28 cellular contexts compared by ENCODE assay signal in the genomic region with DNA sequence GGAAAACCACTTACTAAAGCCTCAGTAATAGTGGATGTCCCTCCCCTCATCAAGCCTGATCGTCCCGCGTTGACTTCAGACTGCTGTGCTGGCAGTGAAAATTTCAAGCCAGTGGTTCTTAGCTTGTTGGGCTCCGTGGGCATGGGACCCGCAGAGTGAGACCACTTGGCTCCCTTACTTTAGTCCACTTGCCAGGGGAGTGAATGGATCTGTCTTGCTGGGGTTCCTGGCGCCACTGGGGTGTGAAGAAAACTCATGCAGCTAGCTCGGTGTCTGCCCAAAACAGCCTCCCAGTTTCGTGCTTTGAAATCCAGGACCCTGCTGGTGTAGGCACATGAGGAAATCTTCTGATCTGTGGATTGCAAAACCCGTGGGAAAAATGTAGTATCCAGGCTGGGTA.
"Had no signal": no experiment of that assay in that cellular context is flagged by ENCODE, and none has a peak within 500 bp of the region (broad histone marks: within the 10 kb centered on the region; RNA-seq: fewer than 3 reads in every experiment).

No MANE protein-coding gene starts in this region.

- H3K27ac ChIP-seq: neural progenitor cell, ovary, parathyroid adenoma, prostate gland, right lobe of liver, sigmoid colon, stomach, thoracic aorta, thyroid gland, tibial nerve, upper lobe of left lung, uterus had no signal

- FAIRE-seq: small intestine had no signal

- H3K79me2 ChIP-seq: parathyroid adenoma had no signal

- H3K4me1 Mint-ChIP-seq: naive thymus-derived CD4-positive, alpha-beta T cell; natural killer cell; nephron; stimulated activated effector memory CD8-positive, alpha-beta T cell treated with anti-CD3 and anti-CD28 coated beads, Interleukin-12 subunit alpha, Interleukin-12 subunit beta, amount 100 ng/mL, for 72 hours; stimulated activated naive B cell treated with anti-CD40 and anti-IgM and Interleukin-4, amounts not matched to agents 10 μg/mL and 1 μg/mL and 100 μg/mL, for 72 hours had no signal

- H3K36me3 Mint-ChIP-seq: neural progenitor cell; stimulated activated effector memory CD8-positive, alpha-beta T cell treated with anti-CD3 and anti-CD28 coated beads, Interleukin-12 subunit alpha, Interleukin-12 subunit beta, amount 100 ng/mL, for 72 hours; stimulated activated naive B cell treated with anti-CD40 and anti-IgM and Interleukin-4, amounts not matched to agents 10 μg/mL and 1 μg/mL and 100 μg/mL, for 72 hours had no signal

- H3K4me1 ChIP-seq: neural progenitor cell, parathyroid adenoma, prostate gland, right lobe of liver, sigmoid colon, stomach, thyroid gland, tibial nerve, upper lobe of left lung, uterus had no signal

- H3K27me3 ChIP-seq: neural progenitor cell, ovary, right lobe of liver, sigmoid colon, stomach, thyroid gland, tibial nerve, upper lobe of left lung, uterus had no signal

- H3K9ac ChIP-seq: neural progenitor cell, parathyroid adenoma had no signal

- H3K4me3 ChIP-seq: neural progenitor cell, ovary, prostate gland, right lobe of liver, sigmoid colon, stomach, thoracic aorta, thyroid gland, tibial nerve, upper lobe of left lung, uterus had no signal

- H2AFZ ChIP-seq: neural progenitor cell, parathyroid adenoma had no signal

- H3K4me2 ChIP-seq: neural progenitor cell had no signal

- H3K9me3 Mint-ChIP-seq: neural progenitor cell had no signal

- ATAC-seq: naive thymus-derived CD4-positive, alpha-beta T cell; natural killer cell; right cardiac atrium; right lobe of liver; stimulated activated effector memory CD8-positive, alpha-beta T cell treated with anti-CD3 and anti-CD28 coated beads, Interleukin-12 subunit alpha, Interleukin-12 subunit beta, amount 100 ng/mL, for 72 hours; stimulated activated naive B cell treated with anti-CD40 and anti-IgM and Interleukin-4, amounts not matched to agents 10 μg/mL and 1 μg/mL and 100 μg/mL, for 72 hours had no signal

- H3K36me3 ChIP-seq: neural progenitor cell, ovary, prostate gland, right lobe of liver, sigmoid colon, stomach, thoracic aorta, thyroid gland, tibial nerve, upper lobe of left lung, uterus had no signal

- H3K27ac Mint-ChIP-seq: naive thymus-derived CD4-positive, alpha-beta T cell; natural killer cell; nephron; neural progenitor cell; stimulated activated effector memory CD8-positive, alpha-beta T cell treated with anti-CD3 and anti-CD28 coated beads, Interleukin-12 subunit alpha, Interleukin-12 subunit beta, amount 100 ng/mL, for 72 hours; stimulated activated naive B cell treated with anti-CD40 and anti-IgM and Interleukin-4, amounts not matched to agents 10 μg/mL and 1 μg/mL and 100 μg/mL, for 72 hours; stimulated activated naive CD8-positive, alpha-beta T cell treated with anti-CD3 and anti-CD28 coated beads, Interleukin-15, Interleukin-2, amounts not matched to agents 100 ng/mL and 50 ng/mL, for 24 hours had no signal

- DNase-seq: naive thymus-derived CD4-positive, alpha-beta T cell; natural killer cell; occipital lobe; ovary; retina; right lobe of liver; sigmoid colon; small intestine; stimulated activated CD4-positive, alpha-beta T cell treated with anti-CD3 and anti-CD28 coated beads, Interleukin-12 subunit alpha, Interleukin-12 subunit beta, amount 100 ng/mL, for 4 hours; stimulated activated CD4-positive, alpha-beta T cell treated with anti-CD3 and anti-CD28 coated beads, Interleukin-1b, Interleukin-23, amount 100 ng/mL, for 48 hours; stimulated activated CD4-positive, alpha-beta T cell treated with anti-CD3 and anti-CD28 coated beads, Interleukin-4, amount 100 ng/mL, for 1 hour; stimulated activated CD4-positive, alpha-beta T cell treated with anti-CD3 and anti-CD28 coated beads, Interleukin-4, amount 100 ng/mL, for 4 hours; stimulated activated naive B cell treated with anti-CD40 and anti-IgM and Interleukin-4, amounts not matched to agents 10 μg/mL and 1 μg/mL and 100 μg/mL, for 72 hours; stimulated activated naive CD4-positive, alpha-beta T cell treated with Interleukin-2 at 50 U/mL for 16 hours; stomach; thyroid gland; trophoblast cell; upper lobe of left lung; uterus had no signal

- H3K4me3 Mint-ChIP-seq: naive thymus-derived CD4-positive, alpha-beta T cell; natural killer cell; nephron; neural progenitor cell; stimulated activated effector memory CD8-positive, alpha-beta T cell treated with anti-CD3 and anti-CD28 coated beads, Interleukin-12 subunit alpha, Interleukin-12 subunit beta, amount 100 ng/mL, for 72 hours; stimulated activated naive B cell treated with anti-CD40 and anti-IgM and Interleukin-4, amounts not matched to agents 10 μg/mL and 1 μg/mL and 100 μg/mL, for 72 hours; stimulated activated naive CD8-positive, alpha-beta T cell treated with anti-CD3 and anti-CD28 coated beads, Interleukin-15, Interleukin-2, amounts not matched to agents 100 ng/mL and 50 ng/mL, for 24 hours had no signal

- H3K27me3 Mint-ChIP-seq: naive thymus-derived CD4-positive, alpha-beta T cell; stimulated activated naive B cell treated with anti-CD40 and anti-IgM and Interleukin-4, amounts not matched to agents 10 μg/mL and 1 μg/mL and 100 μg/mL, for 72 hours; stimulated activated naive CD8-positive, alpha-beta T cell treated with anti-CD3 and anti-CD28 coated beads, Interleukin-15, Interleukin-2, amounts not matched to agents 100 ng/mL and 50 ng/mL, for 24 hours had no signal

- H3K9me3 ChIP-seq: ovary, prostate gland, right lobe of liver, thoracic aorta, thyroid gland, upper lobe of left lung, uterus had no signal
